Comparison of ENCODE assay signal across 9 cellular contexts in the genomic region with DNA sequence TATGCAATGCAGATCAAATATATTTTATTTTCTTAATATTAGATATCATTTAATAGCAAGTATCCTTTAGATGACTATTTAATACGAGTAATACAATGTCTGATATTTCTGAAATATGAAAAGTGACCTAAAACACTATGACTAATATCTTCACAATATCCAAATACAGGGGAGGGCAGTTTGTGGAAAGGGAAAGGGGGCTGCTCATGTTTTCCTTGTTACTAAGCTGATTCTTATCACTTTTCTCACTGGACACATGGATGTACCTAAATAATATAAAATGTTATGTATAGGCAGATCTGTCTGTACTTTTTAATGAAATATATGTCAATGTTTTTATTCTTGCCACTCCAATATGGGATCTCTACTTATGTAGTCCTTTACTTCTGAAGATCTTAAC.
"Had no signal": no experiment of that assay in that cellular context is flagged by ENCODE, and none has a peak within 500 bp of the region (broad histone marks: within the 10 kb centered on the region; RNA-seq: fewer than 3 reads in every experiment).

No MANE protein-coding gene starts in this region.

- H3K36me3 ChIP-seq: HAP-1 had no signal

- H3K4me2 ChIP-seq: GM23338 had no signal

- H3K4me3 ChIP-seq: GM23248, GM23338, HAP-1 had no signal

- DNase-seq: GM23248, GOT3, H7, H9, HCEC 1CT, HFFc6 had no signal

- H3K27ac ChIP-seq: GM23248 had no signal

- H3K9ac ChIP-seq: GM23248 had no signal

- ATAC-seq: GM23338, HCT116 had no signal

- H2AFZ ChIP-seq: GM23248, GM23338 had no signal

- H3K4me1 ChIP-seq: HAP-1 had no signal

- H3K9me3 ChIP-seq: HAP-1 had no signal
